In genomic region chr5:166942948-166943347, GRCh38 we compare ENCODE assay signal across 9 cellular contexts.
"Had no signal": no experiment of that assay in that cellular context is flagged by ENCODE, and none has a peak within 500 bp of the region (broad histone marks: within the 10 kb centered on the region; RNA-seq: fewer than 3 reads in every experiment).

No MANE protein-coding gene starts in this region.

- H3K4me3 ChIP-seq: GM23248, GM23338, HAP-1 had no signal

- H3K9ac ChIP-seq: GM23248 had no signal

- H3K27ac ChIP-seq: GM23248 had no signal

- H2AFZ ChIP-seq: GM23248, GM23338 had no signal

- H3K36me3 ChIP-seq: HAP-1 had no signal

- H3K9me3 ChIP-seq: HAP-1 had no signal

- DNase-seq: GM23248, GOT3, H7, H9, HCEC 1CT, HFFc6 had no signal

- H3K4me2 ChIP-seq: GM23338 had no signal

- ATAC-seq: GM23338, HCT116 had no signal
